ENCODE assay signal across 1 cellular context in the genomic region with DNA sequence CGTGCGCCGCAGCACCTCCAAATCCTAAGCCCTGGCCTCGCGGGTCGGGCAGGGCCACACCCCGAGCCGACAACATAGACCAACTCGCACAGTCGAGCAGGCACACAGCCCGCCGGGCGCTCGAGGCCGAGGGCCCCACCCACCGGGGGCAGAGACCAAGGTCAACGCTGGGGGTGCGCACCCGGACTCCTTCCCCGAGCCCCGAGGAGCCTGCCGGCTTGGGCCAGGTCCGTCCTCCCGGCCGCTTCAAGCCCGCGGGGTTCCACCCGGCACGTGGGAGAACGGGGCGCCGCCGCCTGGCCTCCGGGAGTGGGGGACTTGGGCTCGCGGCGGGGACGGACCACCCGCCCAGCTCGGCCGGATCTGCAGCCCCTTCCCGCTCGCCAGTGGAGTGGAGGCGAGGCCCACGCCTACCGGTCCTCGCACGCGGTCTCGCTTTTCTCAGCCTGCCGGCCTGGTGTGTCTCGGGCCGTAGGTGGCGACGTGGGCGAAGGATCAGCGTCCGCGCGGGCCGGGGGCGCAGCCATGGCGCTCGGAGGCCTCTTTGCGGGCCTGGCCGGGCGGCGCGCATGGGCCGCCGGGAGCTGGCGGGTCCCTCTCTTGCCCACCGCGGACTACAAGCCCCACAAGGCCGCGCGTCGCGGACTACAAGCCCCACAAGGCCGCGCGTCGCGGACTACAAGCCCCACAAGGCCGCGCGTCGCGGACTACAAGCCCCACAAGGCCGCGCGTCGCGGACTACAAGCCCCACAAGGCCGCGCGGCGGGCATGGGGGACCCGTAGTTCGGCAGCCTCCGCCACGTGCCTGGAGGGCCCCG.
A peak's percentile ranks its signal among the peaks of the same experiment; 100 is the strongest.
TF ChIP-seq lines count a peak whose summit lies in the region.

A gene (minus strand): TSS at position 571 of the 818 bp plus-strand sequence. CDS start 44 bp downstream, at position 527.

TF ChIP-seq in HepG2, 621 proteins besides CTCF, POLR2A, EP300 and RAD21 (continued from another document and continues in another):
- TF ChIP-seq, protein P1, sequence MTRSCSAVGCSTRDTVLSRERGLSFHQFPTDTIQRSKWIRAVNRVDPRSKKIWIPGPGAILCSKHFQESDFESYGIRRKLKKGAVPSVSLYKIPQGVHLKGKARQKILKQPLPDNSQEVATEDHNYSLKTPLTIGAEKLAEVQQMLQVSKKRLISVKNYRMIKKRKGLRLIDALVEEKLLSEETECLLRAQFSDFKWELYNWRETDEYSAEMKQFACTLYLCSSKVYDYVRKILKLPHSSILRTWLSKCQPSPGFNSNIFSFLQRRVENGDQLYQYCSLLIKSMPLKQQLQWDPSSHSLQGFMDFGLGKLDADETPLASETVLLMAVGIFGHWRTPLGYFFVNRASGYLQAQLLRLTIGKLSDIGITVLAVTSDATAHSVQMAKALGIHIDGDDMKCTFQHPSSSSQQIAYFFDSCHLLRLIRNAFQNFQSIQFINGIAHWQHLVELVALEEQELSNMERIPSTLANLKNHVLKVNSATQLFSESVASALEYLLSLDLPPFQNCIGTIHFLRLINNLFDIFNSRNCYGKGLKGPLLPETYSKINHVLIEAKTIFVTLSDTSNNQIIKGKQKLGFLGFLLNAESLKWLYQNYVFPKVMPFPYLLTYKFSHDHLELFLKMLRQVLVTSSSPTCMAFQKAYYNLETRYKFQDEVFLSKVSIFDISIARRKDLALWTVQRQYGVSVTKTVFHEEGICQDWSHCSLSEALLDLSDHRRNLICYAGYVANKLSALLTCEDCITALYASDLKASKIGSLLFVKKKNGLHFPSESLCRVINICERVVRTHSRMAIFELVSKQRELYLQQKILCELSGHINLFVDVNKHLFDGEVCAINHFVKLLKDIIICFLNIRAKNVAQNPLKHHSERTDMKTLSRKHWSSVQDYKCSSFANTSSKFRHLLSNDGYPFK (CRISPR knock-in tag; IDR thresholded peaks at IDR 0.05; ENCODE audit: borderline replicate concordance): peak; percentile 84; the same call in 1 of the 2 replicates
- TF ChIP-seq ZNF30 (CRISPR knock-in tag; IDR thresholded peaks at IDR 0.05) (peak; percentile 98), ARNT2 (CRISPR knock-in tag; IDR thresholded peaks at IDR 0.05; ENCODE audit: low read depth) (peak; percentile 99), SMC3 (IDR thresholded peaks at IDR 0.05; ENCODE audit: low read length) (no peak; the same call in 1 of the 2 replicates), KLF12 (CRISPR knock-in tag; IDR thresholded peaks at IDR 0.05; ENCODE audit: borderline replicate concordance) (peak; percentile 100), U2AF1 (optimal IDR thresholded peaks at IDR 0.05; ENCODE audit: low read depth, low read length) (peak; percentile 96), ZFP37 (CRISPR knock-in tag; IDR thresholded peaks at IDR 0.05; ENCODE audit: borderline replicate concordance) (peak; percentile 89; the same call in 1 of the 2 replicates), ADNP (CRISPR knock-in tag; IDR thresholded peaks at IDR 0.05) (no peak; the same call in none of the 2 replicates), HNRNPLL (IDR thresholded peaks at IDR 0.05; ENCODE audit: low read depth, low read length, poor library complexity, severe bottlenecking) (peak; percentile 60), ZNF468 (CRISPR knock-in tag; IDR thresholded peaks at IDR 0.05) (no peak), ZNF12 (CRISPR knock-in tag; IDR thresholded peaks at IDR 0.05) (peak; percentile 67), MAFF (IDR thresholded peaks at IDR 0.05; ENCODE audit: low read depth, low read length) (no peak), ZNF652 (CRISPR knock-in tag; IDR thresholded peaks at IDR 0.05; ENCODE audit: borderline replicate concordance, low read depth) (no peak; the same call in 1 of the 2 replicates), IRX3 (CRISPR knock-in tag; IDR thresholded peaks at IDR 0.05; ENCODE audit: borderline replicate concordance, low read depth) (peak; percentile 68; the same call in 1 of the 2 replicates), ZNF550 (CRISPR knock-in tag; IDR thresholded peaks at IDR 0.05; ENCODE audit: borderline replicate concordance) (peak; percentile 94; the same call in 1 of the 2 replicates), TOE1 (CRISPR knock-in tag; IDR thresholded peaks at IDR 0.05) (peak; percentile 99), SIX1 (CRISPR knock-in tag; IDR thresholded peaks at IDR 0.05; ENCODE audit: borderline replicate concordance) (peak; percentile 6; the same call in 1 of the 2 replicates), PTBP1 (IDR thresholded peaks at IDR 0.05; ENCODE audit: low read depth, low read length, poor library complexity, severe bottlenecking) (no peak), FLYWCH1 (CRISPR knock-in tag; IDR thresholded peaks at IDR 0.05) (0 out of 2 replicates have a peak, but pooled peaks have one; percentile 36), ZNF441 (CRISPR knock-in tag; IDR thresholded peaks at IDR 0.05; ENCODE audit: borderline replicate concordance) (peak; percentile 52), GPN1 (CRISPR knock-in tag; IDR thresholded peaks at IDR 0.05; ENCODE audit: borderline replicate concordance) (peak; percentile 84)
- TF ChIP-seq, protein P2, sequence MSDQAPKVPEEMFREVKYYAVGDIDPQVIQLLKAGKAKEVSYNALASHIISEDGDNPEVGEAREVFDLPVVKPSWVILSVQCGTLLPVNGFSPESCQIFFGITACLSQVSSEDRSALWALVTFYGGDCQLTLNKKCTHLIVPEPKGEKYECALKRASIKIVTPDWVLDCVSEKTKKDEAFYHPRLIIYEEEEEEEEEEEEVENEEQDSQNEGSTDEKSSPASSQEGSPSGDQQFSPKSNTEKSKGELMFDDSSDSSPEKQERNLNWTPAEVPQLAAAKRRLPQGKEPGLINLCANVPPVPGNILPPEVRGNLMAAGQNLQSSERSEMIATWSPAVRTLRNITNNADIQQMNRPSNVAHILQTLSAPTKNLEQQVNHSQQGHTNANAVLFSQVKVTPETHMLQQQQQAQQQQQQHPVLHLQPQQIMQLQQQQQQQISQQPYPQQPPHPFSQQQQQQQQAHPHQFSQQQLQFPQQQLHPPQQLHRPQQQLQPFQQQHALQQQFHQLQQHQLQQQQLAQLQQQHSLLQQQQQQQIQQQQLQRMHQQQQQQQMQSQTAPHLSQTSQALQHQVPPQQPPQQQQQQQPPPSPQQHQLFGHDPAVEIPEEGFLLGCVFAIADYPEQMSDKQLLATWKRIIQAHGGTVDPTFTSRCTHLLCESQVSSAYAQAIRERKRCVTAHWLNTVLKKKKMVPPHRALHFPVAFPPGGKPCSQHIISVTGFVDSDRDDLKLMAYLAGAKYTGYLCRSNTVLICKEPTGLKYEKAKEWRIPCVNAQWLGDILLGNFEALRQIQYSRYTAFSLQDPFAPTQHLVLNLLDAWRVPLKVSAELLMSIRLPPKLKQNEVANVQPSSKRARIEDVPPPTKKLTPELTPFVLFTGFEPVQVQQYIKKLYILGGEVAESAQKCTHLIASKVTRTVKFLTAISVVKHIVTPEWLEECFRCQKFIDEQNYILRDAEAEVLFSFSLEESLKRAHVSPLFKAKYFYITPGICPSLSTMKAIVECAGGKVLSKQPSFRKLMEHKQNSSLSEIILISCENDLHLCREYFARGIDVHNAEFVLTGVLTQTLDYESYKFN (CRISPR knock-in tag; conservative IDR thresholded peaks at IDR 0.05): peak; percentile 95
- TF ChIP-seq, protein P3, sequence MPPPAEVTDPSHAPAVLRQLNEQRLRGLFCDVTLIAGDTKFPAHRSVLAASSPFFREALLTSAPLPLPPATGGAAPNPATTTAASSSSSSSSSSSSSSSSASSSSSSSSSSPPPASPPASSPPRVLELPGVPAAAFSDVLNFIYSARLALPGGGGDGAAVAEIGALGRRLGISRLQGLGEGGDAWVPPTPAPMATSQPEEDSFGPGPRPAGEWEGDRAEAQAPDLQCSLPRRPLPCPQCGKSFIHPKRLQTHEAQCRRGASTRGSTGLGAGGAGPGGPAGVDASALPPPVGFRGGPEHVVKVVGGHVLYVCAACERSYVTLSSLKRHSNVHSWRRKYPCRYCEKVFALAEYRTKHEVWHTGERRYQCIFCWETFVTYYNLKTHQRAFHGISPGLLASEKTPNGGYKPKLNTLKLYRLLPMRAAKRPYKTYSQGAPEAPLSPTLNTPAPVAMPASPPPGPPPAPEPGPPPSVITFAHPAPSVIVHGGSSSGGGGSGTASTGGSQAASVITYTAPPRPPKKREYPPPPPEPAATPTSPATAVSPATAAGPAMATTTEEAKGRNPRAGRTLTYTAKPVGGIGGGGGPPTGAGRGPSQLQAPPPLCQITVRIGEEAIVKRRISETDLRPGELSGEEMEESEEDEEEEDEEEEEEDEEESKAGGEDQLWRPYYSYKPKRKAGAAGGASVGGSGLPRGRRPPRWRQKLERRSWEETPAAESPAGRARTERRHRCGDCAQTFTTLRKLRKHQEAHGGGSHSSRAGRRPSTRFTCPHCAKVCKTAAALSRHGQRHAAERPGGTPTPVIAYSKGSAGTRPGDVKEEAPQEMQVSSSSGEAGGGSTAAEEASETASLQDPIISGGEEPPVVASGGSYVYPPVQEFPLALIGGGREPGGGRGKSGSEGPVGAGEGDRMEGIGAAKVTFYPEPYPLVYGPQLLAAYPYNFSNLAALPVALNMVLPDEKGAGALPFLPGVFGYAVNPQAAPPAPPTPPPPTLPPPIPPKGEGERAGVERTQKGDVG (CRISPR knock-in tag; IDR thresholded peaks at IDR 0.05; ENCODE audit: borderline replicate concordance): peak; percentile 68
- TF ChIP-seq, protein P4, sequence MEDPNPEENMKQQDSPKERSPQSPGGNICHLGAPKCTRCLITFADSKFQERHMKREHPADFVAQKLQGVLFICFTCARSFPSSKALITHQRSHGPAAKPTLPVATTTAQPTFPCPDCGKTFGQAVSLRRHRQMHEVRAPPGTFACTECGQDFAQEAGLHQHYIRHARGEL (CRISPR knock-in tag; IDR thresholded peaks at IDR 0.05): peak; percentile 93
- TF ChIP-seq, protein P5, sequence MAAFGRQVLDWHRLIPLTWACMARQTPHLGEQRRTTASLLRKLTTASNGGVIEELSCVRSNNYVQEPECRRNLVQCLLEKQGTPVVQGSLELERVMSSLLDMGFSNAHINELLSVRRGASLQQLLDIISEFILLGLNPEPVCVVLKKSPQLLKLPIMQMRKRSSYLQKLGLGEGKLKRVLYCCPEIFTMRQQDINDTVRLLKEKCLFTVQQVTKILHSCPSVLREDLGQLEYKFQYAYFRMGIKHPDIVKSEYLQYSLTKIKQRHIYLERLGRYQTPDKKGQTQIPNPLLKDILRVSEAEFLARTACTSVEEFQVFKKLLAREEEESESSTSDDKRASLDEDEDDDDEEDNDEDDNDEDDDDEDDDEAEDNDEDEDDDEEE (CRISPR knock-in tag; IDR thresholded peaks at IDR 0.05): peak; percentile 95
- TF ChIP-seq, protein P6, sequence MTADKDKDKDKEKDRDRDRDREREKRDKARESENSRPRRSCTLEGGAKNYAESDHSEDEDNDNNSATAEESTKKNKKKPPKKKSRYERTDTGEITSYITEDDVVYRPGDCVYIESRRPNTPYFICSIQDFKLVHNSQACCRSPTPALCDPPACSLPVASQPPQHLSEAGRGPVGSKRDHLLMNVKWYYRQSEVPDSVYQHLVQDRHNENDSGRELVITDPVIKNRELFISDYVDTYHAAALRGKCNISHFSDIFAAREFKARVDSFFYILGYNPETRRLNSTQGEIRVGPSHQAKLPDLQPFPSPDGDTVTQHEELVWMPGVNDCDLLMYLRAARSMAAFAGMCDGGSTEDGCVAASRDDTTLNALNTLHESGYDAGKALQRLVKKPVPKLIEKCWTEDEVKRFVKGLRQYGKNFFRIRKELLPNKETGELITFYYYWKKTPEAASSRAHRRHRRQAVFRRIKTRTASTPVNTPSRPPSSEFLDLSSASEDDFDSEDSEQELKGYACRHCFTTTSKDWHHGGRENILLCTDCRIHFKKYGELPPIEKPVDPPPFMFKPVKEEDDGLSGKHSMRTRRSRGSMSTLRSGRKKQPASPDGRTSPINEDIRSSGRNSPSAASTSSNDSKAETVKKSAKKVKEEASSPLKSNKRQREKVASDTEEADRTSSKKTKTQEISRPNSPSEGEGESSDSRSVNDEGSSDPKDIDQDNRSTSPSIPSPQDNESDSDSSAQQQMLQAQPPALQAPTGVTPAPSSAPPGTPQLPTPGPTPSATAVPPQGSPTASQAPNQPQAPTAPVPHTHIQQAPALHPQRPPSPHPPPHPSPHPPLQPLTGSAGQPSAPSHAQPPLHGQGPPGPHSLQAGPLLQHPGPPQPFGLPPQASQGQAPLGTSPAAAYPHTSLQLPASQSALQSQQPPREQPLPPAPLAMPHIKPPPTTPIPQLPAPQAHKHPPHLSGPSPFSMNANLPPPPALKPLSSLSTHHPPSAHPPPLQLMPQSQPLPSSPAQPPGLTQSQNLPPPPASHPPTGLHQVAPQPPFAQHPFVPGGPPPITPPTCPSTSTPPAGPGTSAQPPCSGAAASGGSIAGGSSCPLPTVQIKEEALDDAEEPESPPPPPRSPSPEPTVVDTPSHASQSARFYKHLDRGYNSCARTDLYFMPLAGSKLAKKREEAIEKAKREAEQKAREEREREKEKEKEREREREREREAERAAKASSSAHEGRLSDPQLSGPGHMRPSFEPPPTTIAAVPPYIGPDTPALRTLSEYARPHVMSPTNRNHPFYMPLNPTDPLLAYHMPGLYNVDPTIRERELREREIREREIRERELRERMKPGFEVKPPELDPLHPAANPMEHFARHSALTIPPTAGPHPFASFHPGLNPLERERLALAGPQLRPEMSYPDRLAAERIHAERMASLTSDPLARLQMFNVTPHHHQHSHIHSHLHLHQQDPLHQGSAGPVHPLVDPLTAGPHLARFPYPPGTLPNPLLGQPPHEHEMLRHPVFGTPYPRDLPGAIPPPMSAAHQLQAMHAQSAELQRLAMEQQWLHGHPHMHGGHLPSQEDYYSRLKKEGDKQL (CRISPR knock-in tag; IDR thresholded peaks at IDR 0.05; ENCODE audit: low read depth): peak; percentile 44
